8 cellular contexts compared by ENCODE assay signal in the genomic region with DNA sequence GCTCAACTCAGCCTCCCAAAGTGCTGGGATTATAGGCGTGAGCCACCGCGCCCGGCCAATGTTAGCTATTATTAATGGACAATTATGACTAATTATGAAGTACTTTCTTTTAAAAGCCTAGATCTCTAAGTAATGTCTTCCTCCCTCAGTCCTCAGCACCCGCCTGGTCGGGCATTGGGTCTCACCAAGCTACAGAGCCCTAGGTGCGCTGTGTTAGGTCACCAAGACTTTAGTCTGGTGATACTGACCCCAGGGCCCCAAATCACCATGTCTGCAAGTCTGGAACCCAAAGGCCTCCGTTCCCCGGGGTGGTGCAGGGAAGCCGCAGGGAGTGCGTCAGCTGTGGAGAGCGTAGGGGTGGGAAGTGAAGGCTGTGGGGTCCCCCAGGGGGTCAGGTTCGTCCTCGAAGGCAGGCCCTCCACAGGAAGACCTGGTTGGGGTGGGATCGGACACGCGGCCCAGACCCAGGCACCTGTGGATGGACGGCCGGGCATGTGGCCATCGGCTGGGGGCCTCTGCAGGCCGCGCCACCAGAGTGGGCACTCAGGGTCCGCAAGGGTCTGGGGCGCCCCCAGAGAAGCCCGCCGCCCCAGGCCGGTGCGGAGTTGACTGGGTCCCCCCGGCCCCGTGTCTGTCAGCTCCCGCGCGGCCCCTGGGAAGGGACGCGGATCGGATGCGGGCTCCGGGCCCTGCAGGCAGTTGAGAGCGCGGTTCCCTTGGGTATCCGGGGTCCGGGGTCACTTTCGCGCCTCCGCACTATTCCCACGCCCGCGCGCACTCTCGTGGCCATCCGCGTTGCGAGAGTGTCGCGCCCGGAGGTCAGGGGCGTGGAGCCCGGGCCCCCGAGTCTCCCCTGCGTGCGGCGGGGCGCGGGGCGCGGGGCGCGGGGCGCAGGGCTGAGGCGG. TPM values are rescaled to one million over a fixed set of nuclear protein-coding genes. Genes with fewer than 3 reads are reported as not detected.
DNase-seq lines count a peak whose midpoint lies in the region; ATAC-seq and TF ChIP-seq lines count a peak whose summit lies in the region.

No MANE protein-coding gene starts in this region.

- DNase-seq in epithelial cell of prostate (ENCODE audit: low read depth, low spot score) (no peak), NCI-H526 treated with DMSO at 0.1 percent for 48 hours (lab: John Stamatoyannopoulos, UW) (no peak)

- no peak for ATAC-seq in GM21619 (IDR thresholded peaks at IDR 0.05; ENCODE audit: unreplicated experiment)
- ATAC-seq in GM21825 (IDR thresholded peaks at IDR 0.05; ENCODE audit: unreplicated experiment): no peak
- no peak for ATAC-seq in HG02885 (IDR thresholded peaks at IDR 0.05; ENCODE audit: poor library complexity, unreplicated experiment)

- H3F3A ChIP-seq in OCI-LY1 (ENCODE audit: insufficient read depth, low read length): no peaks in the 10 kb centered on the region
- no peaks in the 10 kb centered on the region for H3F3A ChIP-seq in neural cell (ENCODE audit: insufficient read depth, low read length, poor library complexity, severe bottlenecking)

- peaks cover 49 to 65% (median 62%) of the 10 kb centered on the region in 10 experiments for H3K4me1 ChIP-seq in BLaER1 treated with 17β-estradiol and CSF1 and Interleukin-3, amounts not matched to agents 10 nM and 100 nM
- peaks cover 40% of the 10 kb centered on the region for H3K4me1 ChIP-seq in OCI-LY1 (ENCODE audit: insufficient read depth, low read length, severe bottlenecking)

- H3K9me3 ChIP-seq in BLaER1 treated with 17β-estradiol and CSF1 and Interleukin-3, amounts not matched to agents 10 nM and 100 nM (replicated peaks in 1 of 11): no peaks in the 10 kb centered on the region
- no peaks in the 10 kb centered on the region for H3K9me3 ChIP-seq in OCI-LY1 (ENCODE audit: low read length)
- H3K9me3 ChIP-seq in neural cell (ENCODE audit: low read length): no peaks in the 10 kb centered on the region

- peaks cover 33 to 48% (median 36%) of the 10 kb centered on the region in 11 experiments for H4K20me1 ChIP-seq in BLaER1 treated with 17β-estradiol and CSF1 and Interleukin-3, amounts not matched to agents 10 nM and 100 nM
- no peaks in the 10 kb centered on the region for H4K20me1 ChIP-seq in OCI-LY1 (ENCODE audit: insufficient read depth, low read length)
- no peaks in the 10 kb centered on the region for H4K20me1 ChIP-seq in neural cell (ENCODE audit: insufficient read depth)

- H3K36me3 ChIP-seq in BLaER1 treated with 17β-estradiol and CSF1 and Interleukin-3, amounts not matched to agents 10 nM and 100 nM: peaks cover 0 to 26% (median 5%) of the 10 kb centered on the region in 11 experiments; a peak in 12 of 22 replicates
- no peaks in the 10 kb centered on the region for H3K36me3 ChIP-seq in OCI-LY1 (ENCODE audit: insufficient read depth, low read length)
- H3K36me3 ChIP-seq in neural cell (ENCODE audit: insufficient read depth, low read length): no peaks in the 10 kb centered on the region

- peaks cover 7 to 42% (median 20%) of the 10 kb centered on the region in 11 experiments; a peak in 18 of 22 replicates for H3K27me3 ChIP-seq in BLaER1 treated with 17β-estradiol and CSF1 and Interleukin-3, amounts not matched to agents 10 nM and 100 nM
- H3K27me3 ChIP-seq in OCI-LY1 (ENCODE audit: insufficient read depth, low read length) (peaks cover 6% of the 10 kb centered on the region), neural cell (ENCODE audit: insufficient read depth, low read depth, low read length) (no peaks in the 10 kb centered on the region)

- TF ChIP-seq CTCF in OCI-LY1 (IDR thresholded peaks at IDR 0.05; ENCODE audit: low read length): no peak
- no peak for TF ChIP-seq CTCF in neural cell (IDR thresholded peaks at IDR 0.05; ENCODE audit: poor library complexity, severe bottlenecking)

- TF ChIP-seq RAD21 in neural cell (conservative IDR thresholded peaks at IDR 0.05): no peak

- H3K4me3 ChIP-seq in BLaER1 treated with 17β-estradiol and CSF1 and Interleukin-3, amounts not matched to agents 10 nM and 100 nM: peak overlapping the region; percentile 74 to 100 (median 96)
- H3K4me3 ChIP-seq in OCI-LY1 (ENCODE audit: low read depth, low read length, poor library complexity, severe bottlenecking): peak overlapping the region; percentile 72
- H3K4me3 ChIP-seq in neural cell (ENCODE audit: low read length): peak overlapping the region; percentile 92

- peak overlapping the region; percentile 59 to 93 (median 89); a peak in 21 of 22 replicates for H3K9ac ChIP-seq in BLaER1 treated with 17β-estradiol and CSF1 and Interleukin-3, amounts not matched to agents 10 nM and 100 nM
- H3K9ac ChIP-seq in OCI-LY1 (ENCODE audit: low read length) (peak overlapping the region; percentile 82), neural cell (ENCODE audit: low read length) (peak overlapping the region; percentile 75)

- H3K79me2 ChIP-seq in OCI-LY1 (ENCODE audit: insufficient read depth, low read length) (0 out of 2 replicates have a peak, but pooled peaks cover 7% of the 10 kb centered on the region), neural cell (replicated peaks; ENCODE audit: insufficient read depth, low read length) (no peaks in the 10 kb centered on the region)

- H3K9me2 ChIP-seq in OCI-LY1 (ENCODE audit: low read depth, low read length) (no peaks in the 10 kb centered on the region), neural cell (ENCODE audit: insufficient read depth, low read length) (no peaks in the 10 kb centered on the region)

- peak overlapping the region in 10 of 11 experiments; percentile 34 to 90 (median 86); a peak in 20 of 22 replicates for H3K27ac ChIP-seq in BLaER1 treated with 17β-estradiol and CSF1 and Interleukin-3, amounts not matched to agents 10 nM and 100 nM
- H3K27ac ChIP-seq in OCI-LY1 (ENCODE audit: low read depth, low read length, poor library complexity, severe bottlenecking): no peak overlapping the region
- peak overlapping the region; percentile 87 for H3K27ac ChIP-seq in epithelial cell of prostate
- H3K27ac ChIP-seq in neural cell (ENCODE audit: low read length): no peak overlapping the region

- H2AFZ ChIP-seq in OCI-LY1 (ENCODE audit: low read length) (0 out of 2 replicates have a peak overlapping the region, but pooled peaks have one; percentile 71), neural cell (ENCODE audit: low read depth, low read length) (peak overlapping the region; percentile 40)

- H3K4me2 ChIP-seq in BLaER1 treated with 17β-estradiol and CSF1 and Interleukin-3, amounts not matched to agents 10 nM and 100 nM: peak overlapping the region; percentile 76 to 100 (median 98)
- H3K4me2 ChIP-seq in OCI-LY1 (ENCODE audit: low read length) (peak overlapping the region; percentile 84), neural cell (ENCODE audit: low read length) (no peak overlapping the region)

- no peak for TF ChIP-seq EP300 in neural cell (conservative IDR thresholded peaks at IDR 0.05; ENCODE audit: poor library complexity, severe bottlenecking)

TF ChIP-seq in neural cell, 6 proteins besides CTCF, POLR2A, EP300 and RAD21:
- TF ChIP-seq MXI1 (conservative IDR thresholded peaks at IDR 0.05; ENCODE audit: poor library complexity, severe bottlenecking) (no peak), TAF1 (IDR thresholded peaks at IDR 0.05; ENCODE audit: low read depth) (no peak), EZH2 (IDR thresholded peaks at IDR 0.05; ENCODE audit: borderline replicate concordance, insufficient read depth, low read length, poor library complexity, severe bottlenecking) (no peak), SMC3 (conservative IDR thresholded peaks at IDR 0.05; ENCODE audit: poor library complexity) (no peak), REST (IDR thresholded peaks at IDR 0.05; ENCODE audit: borderline replicate concordance) (no peak), POLR2AphosphoS5 (IDR thresholded peaks at IDR 0.05) (no peak)

RNA-seq across cellular contexts. Expression of gene PDXK, which starts 0.7 kb away (rescaled TPM):
- polyA plus RNA-seq in neural cell: 22.8 and 32.0 TPM in 2 replicates
- 20.5 and 27.8 TPM in 2 replicates for polyA minus RNA-seq in neural cell

RNA-seq across cellular contexts. Expression of gene CSTB, which starts 57.9 kb away (rescaled TPM):
- polyA plus RNA-seq in neural cell: 9.7 and 12.8 TPM in 2 replicates
- polyA minus RNA-seq in neural cell: 5.7 and 7.3 TPM in 2 replicates

RNA-seq across cellular contexts. Expression of gene RRP1B, which starts 58.9 kb away (rescaled TPM):
- polyA plus RNA-seq in neural cell: 20.3 and 21.5 TPM in 2 replicates
- 44.1 TPM in 2 replicates for polyA minus RNA-seq in neural cell

RNA-seq across cellular contexts. Expression of gene HSF2BP, which starts 58.9 kb away (rescaled TPM):
- 0.54 and 0.89 TPM in 2 replicates for polyA plus RNA-seq in neural cell
- 1.7 and 3.2 TPM in 2 replicates for polyA minus RNA-seq in neural cell

Comparison
In these comparisons a context has a peak if more than half of its experiments do, and no peak if none do; other contexts are left out.
1. H3K27ac ChIP-seq: peak in BLaER1 treated with 17β-estradiol and CSF1 and Interleukin-3, amounts not matched to agents 10 nM and 100 nM (10 of 11) and epithelial cell of prostate (single experiment); none in OCI-LY1 (single experiment) and neural cell (single experiment).
2. Peak in every context shown above with its lines, with median percentiles within 50 percentile points of each other: H3K4me3 ChIP-seq and H3K9ac ChIP-seq.